ENCODE assay signal across 1 cellular context in genomic region chr7:2558620-2559282, GRCh38.
A peak's percentile ranks its signal among the peaks of the same experiment; 100 is the strongest.
TF ChIP-seq lines count a peak whose summit lies in the region.

IQCE (plus strand) TSS chr7:2558979; CDS start chr7:2559182, 203 bp downstream.

TF ChIP-seq in HepG2, 621 proteins besides CTCF, POLR2A, EP300 and RAD21 (continued from another document):
- no peak for TF ChIP-seq AHDC1 (CRISPR knock-in tag; IDR thresholded peaks at IDR 0.05; ENCODE audit: borderline replicate concordance)
- no peak for TF ChIP-seq HMGA1 (CRISPR knock-in tag; conservative IDR thresholded peaks at IDR 0.05)
- TF ChIP-seq TFAP4 (IDR thresholded peaks at IDR 0.05; ENCODE audit: borderline replicate concordance, low read depth): peak; percentile 39; the same call in 1 of the 2 replicates
- no peak; the same call in 1 of the 2 replicates for TF ChIP-seq YEATS2 (CRISPR knock-in tag; IDR thresholded peaks at IDR 0.05; ENCODE audit: borderline replicate concordance)
- TF ChIP-seq ZSCAN12 (CRISPR knock-in tag; IDR thresholded peaks at IDR 0.05): no peak
- no peak for TF ChIP-seq NR2F6 (IDR thresholded peaks at IDR 0.05)
- TF ChIP-seq NR2F6 (CRISPR knock-in tag; IDR thresholded peaks at IDR 0.05): peak; percentile 69
- no peak for TF ChIP-seq IRF2 (CRISPR knock-in tag; IDR thresholded peaks at IDR 0.05)
- TF ChIP-seq SIN3B (IDR thresholded peaks at IDR 0.05; ENCODE audit: low read length): no peak
- no peak for TF ChIP-seq CSRNP2 (CRISPR knock-in tag; conservative IDR thresholded peaks at IDR 0.05; ENCODE audit: low read depth)
- no peak for TF ChIP-seq EEA1 (CRISPR knock-in tag; IDR thresholded peaks at IDR 0.05; ENCODE audit: borderline replicate concordance)
- TF ChIP-seq RXRA (CRISPR knock-in tag; IDR thresholded peaks at IDR 0.05): peak; percentile 47; the same call in 1 of the 2 replicates
- no peak for TF ChIP-seq ZFAT (CRISPR knock-in tag; conservative IDR thresholded peaks at IDR 0.05)
- no peak for TF ChIP-seq HMG20B (CRISPR knock-in tag; conservative IDR thresholded peaks at IDR 0.05)
- no peak for TF ChIP-seq ZNF883 (CRISPR knock-in tag; IDR thresholded peaks at IDR 0.05; ENCODE audit: not compliant biosample characterization)
- no peak for TF ChIP-seq IKZF4 (CRISPR knock-in tag; IDR thresholded peaks at IDR 0.05; ENCODE audit: borderline replicate concordance, low read depth, not compliant biosample characterization)
